Comparison of ENCODE assay signal across 8 cellular contexts in genomic region chr12:40106655-40107054, GRCh38. TPM values are rescaled to one million over a fixed set of nuclear protein-coding genes. Genes with fewer than 3 reads are reported as not detected.
DNase-seq lines count a peak whose midpoint lies in the region; ATAC-seq and TF ChIP-seq lines count a peak whose summit lies in the region.

No MANE protein-coding gene starts in this region.

- no peaks in the 10 kb centered on the region for H3K36me3 ChIP-seq in adrenal gland (replicated peaks in 1 of 2)

- TF ChIP-seq CTCF in adrenal gland (IDR thresholded peaks at IDR 0.05) (no peak), mesothelial cell of epicardium (IDR thresholded peaks at IDR 0.05; ENCODE audit: unreplicated experiment) (no peak)

- H3K36me3 Mint-ChIP-seq in stimulated activated naive CD8-positive, alpha-beta T cell treated with anti-CD3 and anti-CD28 coated beads, Interleukin-15, Interleukin-2, amounts not matched to agents 100 ng/mL and 50 ng/mL, for 24 hours (ENCODE audit: low read depth) = no peaks in the 10 kb centered on the region
- H3K36me3 Mint-ChIP-seq in mesothelial cell of epicardium = no peaks in the 10 kb centered on the region

- intact Hi-C loops in adrenal gland (cut with DNase I) (loop anchor here (5.0 to 10.0 kb wide), 3 partner anchors 52 to 339 kb away; no protein-coding TSS in a partner anchor), left colon (cut with DNase I, micrococcal nuclease) (loop anchor here (2.0 to 10.0 kb wide), 3 partner anchors 92 to 342 kb away; no protein-coding TSS in a partner anchor)

- DNase-seq in stimulated activated naive CD8-positive, alpha-beta T cell treated with anti-CD3 and anti-CD28 coated beads, Interleukin-15, Interleukin-2, amounts not matched to agents 100 U/mL and 50 U/mL, for 24 hours = no peak
- no peak for DNase-seq in adrenal gland
- DNase-seq in mesothelial cell of epicardium (ENCODE audit: low spot score in 2 of 2, unreplicated experiment in 2 of 2) = no peak
- DNase-seq in left colon = no peak
- no peak for DNase-seq in caudate nucleus (lab: John Stamatoyannopoulos, UW)
- DNase-seq in NCI-H446 treated with DMSO at 0.1 percent for 48 hours (lab: John Stamatoyannopoulos, UW) = no peak
- no peak for DNase-seq in glomerular visceral epithelial cell (ENCODE audit: extremely low spot score)

- no peaks in the 10 kb centered on the region for H3K27me3 ChIP-seq in adrenal gland

- H3K9me3 ChIP-seq in adrenal gland (replicated peaks in 1 of 3) = no peaks in the 10 kb centered on the region

- no peak overlapping the region for H3K27ac Mint-ChIP-seq in stimulated activated naive CD8-positive, alpha-beta T cell treated with anti-CD3 and anti-CD28 coated beads, Interleukin-15, Interleukin-2, amounts not matched to agents 100 ng/mL and 50 ng/mL, for 24 hours
- peak overlapping the region; percentile 22 for H3K27ac Mint-ChIP-seq in mesothelial cell of epicardium

- TF ChIP-seq POLR2A in adrenal gland (IDR thresholded peaks at IDR 0.05) = no peak

- H3K27me3 Mint-ChIP-seq in stimulated activated naive CD8-positive, alpha-beta T cell treated with anti-CD3 and anti-CD28 coated beads, Interleukin-15, Interleukin-2, amounts not matched to agents 100 ng/mL and 50 ng/mL, for 24 hours = peaks cover 16% of the 10 kb centered on the region
- peaks cover 24% of the 10 kb centered on the region for H3K27me3 Mint-ChIP-seq in mesothelial cell of epicardium (ENCODE audit: low read depth)

- H3K27ac ChIP-seq in adrenal gland = peak overlapping the region in 3 of 5 donors; percentile 44 to 92 (median 92)
- no peak overlapping the region for H3K27ac ChIP-seq in caudate nucleus (ENCODE audit: low read depth, low read length)

- peak overlapping the region; percentile 76 for H3K4me3 Mint-ChIP-seq in stimulated activated naive CD8-positive, alpha-beta T cell treated with anti-CD3 and anti-CD28 coated beads, Interleukin-15, Interleukin-2, amounts not matched to agents 100 ng/mL and 50 ng/mL, for 24 hours
- peak overlapping the region; percentile 74 for H3K4me3 Mint-ChIP-seq in mesothelial cell of epicardium

- peak overlapping the region in 2 of 4 donors; percentile 43 to 87 for H3K4me3 ChIP-seq in adrenal gland

- WGBS in adrenal gland, 4 donors = 59 to 78% (median 69%) methylated on average over 6 of the region's 6 CpGs

- peaks cover 14 to 34% of the 10 kb centered on the region in 2 donors for H3K4me1 ChIP-seq in adrenal gland (replicated peaks in 1 of 2)

- peaks cover 47% of the 10 kb centered on the region for H3K4me1 Mint-ChIP-seq in stimulated activated naive CD8-positive, alpha-beta T cell treated with anti-CD3 and anti-CD28 coated beads, Interleukin-15, Interleukin-2, amounts not matched to agents 100 ng/mL and 50 ng/mL, for 24 hours (ENCODE audit: low read depth)
- peaks cover 28% of the 10 kb centered on the region for H3K4me1 Mint-ChIP-seq in mesothelial cell of epicardium

- no peak for ATAC-seq in stimulated activated naive CD8-positive, alpha-beta T cell treated with anti-CD3 and anti-CD28 coated beads, Interleukin-15, Interleukin-2, amounts not matched to agents 100 U/mL and 50 U/mL, for 24 hours
- no peak for ATAC-seq in left colon

- no peaks in the 10 kb centered on the region for H3K9me3 Mint-ChIP-seq in stimulated activated naive CD8-positive, alpha-beta T cell treated with anti-CD3 and anti-CD28 coated beads, Interleukin-15, Interleukin-2, amounts not matched to agents 100 ng/mL and 50 ng/mL, for 24 hours
- no peaks in the 10 kb centered on the region for H3K9me3 Mint-ChIP-seq in mesothelial cell of epicardium

RNA-seq across cellular contexts. Expression of gene SLC2A13, which starts 0.8 kb away (rescaled TPM):
- 10 to 100 TPM; 13.6 to 41.3 (median 28.6) TPM for total RNA-seq in adrenal gland
- 10 to 100 TPM in 1 of 3 donors, 1 to 10 TPM in 2; 3.5 to 11.3 (median 3.9) TPM for polyA plus RNA-seq in adrenal gland
- total RNA-seq in mesothelial cell of epicardium = 5.7 to 7.4 TPM (median 6.7 TPM) in 3 replicates
- total RNA-seq in left colon = 10 to 100 TPM; 33.2 to 39.2 TPM
